Comparison of ENCODE assay signal across 9 cellular contexts in the genomic region with DNA sequence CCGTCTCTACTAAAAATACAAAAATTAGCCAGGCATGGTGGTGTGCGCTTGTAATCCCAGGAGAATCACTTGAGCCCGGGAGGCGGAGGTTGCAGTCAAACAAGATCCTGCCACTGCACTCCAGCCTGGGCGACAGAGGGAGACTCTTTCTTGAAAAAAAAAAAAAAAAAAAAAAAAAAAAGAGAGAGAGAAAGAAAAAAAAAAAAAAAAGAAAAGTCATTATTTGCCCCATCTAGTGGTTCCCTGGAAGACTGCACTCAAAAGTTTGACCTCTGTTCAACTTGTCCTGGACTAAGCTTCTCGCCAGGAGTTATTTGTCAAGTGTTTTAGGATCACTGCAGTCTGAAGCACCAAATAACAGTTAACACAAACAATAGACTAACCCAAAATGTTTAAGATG. TPM values are rescaled to one million over a fixed set of nuclear protein-coding genes. Genes with fewer than 3 reads are reported as not detected.
DNase-seq lines count a peak whose midpoint lies in the region; ATAC-seq and TF ChIP-seq lines count a peak whose summit lies in the region.
"Had no signal": no experiment of that assay in that cellular context is flagged by ENCODE, and none has a peak within 500 bp of the region (broad histone marks: within the 10 kb centered on the region; RNA-seq: fewer than 3 reads in every experiment).

No MANE protein-coding gene starts in this region.

- peak; percentile 6 for TF ChIP-seq CTCF in AG09319 (IDR thresholded peaks at IDR 0.05; ENCODE audit: low read depth, low read length)
- peak; percentile 42 for TF ChIP-seq CTCF in OCI-LY3 (IDR thresholded peaks at IDR 0.05; ENCODE audit: low read depth, low read length)
- peak; percentile 67 for TF ChIP-seq CTCF in glutamatergic neuron (IDR thresholded peaks at IDR 0.05; ENCODE audit: partially characterized antibody, unreplicated experiment)

- no peaks in the 10 kb centered on the region for H3K27me3 Mint-ChIP-seq in glutamatergic neuron (ENCODE audit: unreplicated experiment)
- H3K27me3 Mint-ChIP-seq: activated naive CD8-positive, alpha-beta T cell treated with anti-CD3 and anti-CD28 coated beads, Interleukin-2, amount 10 ng/mL, durations not matched to agents 7 days and 5 days had no signal

- H3K9ac ChIP-seq in OCI-LY3 (ENCODE audit: low read length), result no peak overlapping the region

- H3K27ac ChIP-seq in OCI-LY3 (ENCODE audit: low read length) (no peak overlapping the region), aorta (ENCODE audit: low read depth in 1 of 2, low read length in 2 of 2) (no peak overlapping the region)

- peak overlapping the region; percentile 29; the same call in 1 of the 2 replicates for H2AFZ ChIP-seq in OCI-LY3 (ENCODE audit: low read depth, low read length)

- ATAC-seq in GM21529 (IDR thresholded peaks at IDR 0.05; ENCODE audit: unreplicated experiment) (peak; percentile 53), HG03460 (IDR thresholded peaks at IDR 0.05; ENCODE audit: unreplicated experiment) (no peak), aorta (ENCODE audit: low FRiP score) (no peak)

- no peak for DNase-seq in AG09319 (ENCODE audit: extremely low read depth, low read depth)
- no peak for DNase-seq in glutamatergic neuron
- DNase-seq in activated T-cell treated with anti-CD3 and anti-CD28 coated beads, Interleukin-2, amount 50 U/mL, for 1 hour, result no peak
- DNase-seq in hippocampal formation (lab: John Stamatoyannopoulos, UW), result no peak
- no peak for DNase-seq in aorta
- DNase-seq: activated naive CD8-positive, alpha-beta T cell treated with anti-CD3 and anti-CD28 coated beads, Interleukin-2, amount 10 ng/mL, durations not matched to agents 7 days and 5 days had no signal

- no peaks in the 10 kb centered on the region for H3K79me2 ChIP-seq in OCI-LY3 (ENCODE audit: low read length)

- H3K27me3 ChIP-seq in OCI-LY3 (ENCODE audit: low read depth, low read length), result no peaks in the 10 kb centered on the region
- no peaks in the 10 kb centered on the region for H3K27me3 ChIP-seq in aorta (ENCODE audit: control insufficient read depth in 1 of 2, insufficient read depth in 2 of 2, low read length in 1 of 2)

- H3K4me3 Mint-ChIP-seq in glutamatergic neuron (ENCODE audit: unreplicated experiment), result no peak overlapping the region
- H3K4me3 Mint-ChIP-seq: activated naive CD8-positive, alpha-beta T cell treated with anti-CD3 and anti-CD28 coated beads, Interleukin-2, amount 10 ng/mL, durations not matched to agents 7 days and 5 days had no signal

- H3K36me3 ChIP-seq in OCI-LY3 (replicated peaks; ENCODE audit: low read depth, low read length), result no peaks in the 10 kb centered on the region
- no peaks in the 10 kb centered on the region for H3K36me3 ChIP-seq in aorta (ENCODE audit: control insufficient read depth in 1 of 2, insufficient read depth in 2 of 2, low read length in 1 of 2)

- no peaks in the 10 kb centered on the region for H3K36me3 Mint-ChIP-seq in glutamatergic neuron (ENCODE audit: unreplicated experiment)
- H3K36me3 Mint-ChIP-seq: activated naive CD8-positive, alpha-beta T cell treated with anti-CD3 and anti-CD28 coated beads, Interleukin-2, amount 10 ng/mL, durations not matched to agents 7 days and 5 days had no signal

- H3K4me3 ChIP-seq in OCI-LY3 (ENCODE audit: low read length) (no peak overlapping the region), aorta (ENCODE audit: low read length in 2 of 2) (no peak overlapping the region)

- H4K20me1 ChIP-seq in OCI-LY3 (ENCODE audit: insufficient read depth, low read length), result no peaks in the 10 kb centered on the region

- H3K4me2 ChIP-seq in OCI-LY3 (ENCODE audit: low read length), result peak overlapping the region; percentile 10; the same call in 1 of the 2 replicates

- H3K9me3 ChIP-seq in OCI-LY3 (ENCODE audit: insufficient read depth, low read length), result no peaks in the 10 kb centered on the region
- H3K9me3 ChIP-seq in aorta (ENCODE audit: control insufficient read depth, low read length), result no peaks in the 10 kb centered on the region

- H3K4me1 ChIP-seq in OCI-LY3 (ENCODE audit: low read length), result no peaks in the 10 kb centered on the region
- no peaks in the 10 kb centered on the region for H3K4me1 ChIP-seq in aorta (ENCODE audit: control insufficient read depth in 1 of 2, insufficient read depth in 2 of 2, low read length in 2 of 2)

- intact Hi-C loops in aorta (cut with DNase I), result no loop called here

- WGBS in aorta, 2 donors, result 37 to 43% methylated on average over 6 of the region's 6 CpGs

- no peak overlapping the region for H3K27ac Mint-ChIP-seq in glutamatergic neuron (ENCODE audit: unreplicated experiment)
- H3K27ac Mint-ChIP-seq: activated naive CD8-positive, alpha-beta T cell treated with anti-CD3 and anti-CD28 coated beads, Interleukin-2, amount 10 ng/mL, durations not matched to agents 7 days and 5 days had no signal

- H3K4me1 Mint-ChIP-seq in glutamatergic neuron (ENCODE audit: low read depth, unreplicated experiment), result no peaks in the 10 kb centered on the region
- H3K4me1 Mint-ChIP-seq: activated naive CD8-positive, alpha-beta T cell treated with anti-CD3 and anti-CD28 coated beads, Interleukin-2, amount 10 ng/mL, durations not matched to agents 7 days and 5 days had no signal

- H3K9me3 Mint-ChIP-seq in glutamatergic neuron (ENCODE audit: unreplicated experiment), result no peaks in the 10 kb centered on the region
- H3K9me3 Mint-ChIP-seq: activated naive CD8-positive, alpha-beta T cell treated with anti-CD3 and anti-CD28 coated beads, Interleukin-2, amount 10 ng/mL, durations not matched to agents 7 days and 5 days had no signal

RNA-seq across cellular contexts. Expression of gene KCTD8, which starts 45.3 kb away (rescaled TPM):
- 23.2 TPM for total RNA-seq in glutamatergic neuron (ENCODE audit: unreplicated experiment)
- 1 to 10 TPM in 1 of 2 donors, under 1 TPM in 1; 0.75 to 4.8 TPM for total RNA-seq in aorta
- under 1 TPM in 1 of 2 donors, not detected in 1; 0.15 TPM for polyA plus RNA-seq in aorta
- total RNA-seq: activated naive CD8-positive, alpha-beta T cell treated with anti-CD3 and anti-CD28 coated beads, Interleukin-2, amount 10 ng/mL, durations not matched to agents 7 days and 5 days had no signal

Comparison
In these comparisons a context has a peak if more than half of its experiments do, and no peak if none do; other contexts are left out.
1. CTCF ChIP-seq: peak in every context shown above with its lines; median percentile 67 in glutamatergic neuron; 42 in OCI-LY3; 6 in AG09319.